Comparison of ENCODE assay signal across 8 cellular contexts in the genomic region with DNA sequence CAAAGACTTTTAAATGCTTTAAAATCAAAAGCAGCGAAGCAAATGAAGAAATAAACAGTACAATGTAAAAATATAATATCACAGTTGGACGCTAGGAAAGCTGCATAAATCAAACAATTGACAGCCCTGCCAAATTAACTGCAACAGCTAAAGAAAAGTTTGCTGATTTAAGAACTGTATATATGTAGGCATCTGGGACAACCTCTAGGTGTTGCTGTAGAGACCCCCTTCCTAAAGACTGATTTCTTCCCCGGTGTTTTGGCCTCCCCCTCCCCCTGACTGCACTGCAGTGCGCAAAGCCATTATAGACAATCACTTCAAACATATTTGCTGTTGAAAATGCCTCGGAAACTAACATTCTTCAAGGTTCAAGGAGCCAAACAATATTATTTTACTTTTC. TPM values are rescaled to one million over a fixed set of nuclear protein-coding genes. Genes with fewer than 3 reads are reported as not detected.
A peak's percentile ranks its signal among the peaks of the same experiment; 100 is the strongest.
DNase-seq lines count a peak whose midpoint lies in the region; ATAC-seq and TF ChIP-seq lines count a peak whose summit lies in the region.

No MANE protein-coding gene starts in this region.

- WGBS in gastroesophageal sphincter (ENCODE audit: low coverage in 1 of 2), 2 donors = 6% methylated on average over 3 to 5 of the region's 5 CpGs

- peak; percentile 46 for ATAC-seq in WTC11
- no peak for ATAC-seq in gastroesophageal sphincter
- ATAC-seq in HG03442 (IDR thresholded peaks at IDR 0.05; ENCODE audit: unreplicated experiment) = no peak
- ATAC-seq in GM21423 (IDR thresholded peaks at IDR 0.05; ENCODE audit: unreplicated experiment) = no peak

- peaks cover 8% of the 10 kb centered on the region for H3K27me3 Mint-ChIP-seq in WTC11 (ENCODE audit: low read depth)

- TF ChIP-seq CTCF in AG04449 (IDR thresholded peaks at IDR 0.05; ENCODE audit: insufficient read depth, low read length, missing control alignments) (peak; percentile 13), GM12864 (IDR thresholded peaks at IDR 0.05; ENCODE audit: low read depth, low read length, missing control alignments) (peak; percentile 30), WTC11 (IDR thresholded peaks at IDR 0.05) (no peak; the same call in 1 of the 2 replicates), gastroesophageal sphincter (IDR thresholded peaks at IDR 0.05) (no peak)

- H3K27me3 ChIP-seq in gastroesophageal sphincter = no peaks in the 10 kb centered on the region
- peaks cover 5% of the 10 kb centered on the region for H3K27me3 ChIP-seq in skeletal muscle satellite cell (ENCODE audit: control insufficient read depth, insufficient read depth, low read length)

- H3K4me1 ChIP-seq in gastroesophageal sphincter (peaks cover 5 to 30% (median 8%) of the 10 kb centered on the region in 3 donors), skeletal muscle satellite cell (ENCODE audit: control insufficient read depth, insufficient read depth, low read length) (peaks cover 13% of the 10 kb centered on the region)

- CTCF ChIA-PET in AG04449 (lab: Yijun Ruan, JAX) (interaction anchor here (0.6 to 3.6 kb wide), 11 partner anchors 8 to 147 kb away, joined by 3 to 30 read pairs (median 3); no protein-coding TSS in a partner anchor), WTC11 (lab: Charles Lee) (interaction anchor here (0.5 to 2.3 kb wide), 21 partner anchors 9 to 216 kb away, joined by 3 to 19 read pairs (median 3); partner anchors contain the start of genes BCKDHB and TTK)

- no peaks in the 10 kb centered on the region for H3K9me3 Mint-ChIP-seq in WTC11

- H3K27ac ChIP-seq in KOPT-K1 (ENCODE audit: low read depth, low read length, poor library complexity, severe bottlenecking) = peak overlapping the region; percentile 65
- no peak overlapping the region for H3K27ac ChIP-seq in gastroesophageal sphincter

- POLR2A ChIA-PET in AG04449 (lab: Yijun Ruan, JAX) (no interaction called here), WTC11 (lab: Charles Lee) (interaction anchor here (1.1 to 1.5 kb wide), 2 partner anchors 58 to 160 kb away, joined by 3 read pairs; partner anchors contain the start of genes BCKDHB and TTK)

- H3K9me3 ChIP-seq in KOPT-K1 (ENCODE audit: insufficient read depth, low read length, poor library complexity, severe bottlenecking) (no peaks in the 10 kb centered on the region), gastroesophageal sphincter (no peaks in the 10 kb centered on the region), skeletal muscle satellite cell (replicated peaks; ENCODE audit: low read length) (no peaks in the 10 kb centered on the region)

- peaks cover 50% of the 10 kb centered on the region for H3K4me1 Mint-ChIP-seq in WTC11

- no peak for TF ChIP-seq POLR2A in gastroesophageal sphincter (IDR thresholded peaks at IDR 0.05)

- no peak overlapping the region for H3K27ac Mint-ChIP-seq in WTC11

- H3K36me3 Mint-ChIP-seq in WTC11 = no peaks in the 10 kb centered on the region

- H3K4me3 ChIP-seq in AG04449 (ENCODE audit: low read depth, low read length) = peak overlapping the region; percentile 76
- no peak overlapping the region for H3K4me3 ChIP-seq in GM12864 (ENCODE audit: low read depth, low read length)
- peak overlapping the region; percentile 75 to 77 for H3K4me3 ChIP-seq in gastroesophageal sphincter
- H3K4me3 ChIP-seq in skeletal muscle satellite cell (ENCODE audit: low read length) = peak overlapping the region; percentile 93

- no peaks in the 10 kb centered on the region; the same call in 1 of the 2 replicates for H3K36me3 ChIP-seq in KOPT-K1 (ENCODE audit: insufficient read depth, low read length)
- no peaks in the 10 kb centered on the region for H3K36me3 ChIP-seq in gastroesophageal sphincter
- H3K36me3 ChIP-seq in skeletal muscle satellite cell (ENCODE audit: insufficient read depth, low read length) = no peaks in the 10 kb centered on the region

- H3K9ac ChIP-seq in skeletal muscle satellite cell (ENCODE audit: low read depth, low read length) = peak overlapping the region; percentile 81

- TF ChIP-seq EP300 in gastroesophageal sphincter (IDR thresholded peaks at IDR 0.05) = no peak

- DNase-seq in AG04449 (ENCODE audit: low read depth, low spot score) = no peak
- no peak for DNase-seq in GM12864 (ENCODE audit: low read depth)
- peak; percentile 28 for DNase-seq in WTC11 (ENCODE audit: low spot score)

- peak overlapping the region; percentile 88 for H3K4me2 ChIP-seq in skeletal muscle satellite cell (ENCODE audit: low read length)

- H3K4me3 Mint-ChIP-seq in WTC11 = peak overlapping the region; percentile 96

TF ChIP-seq in WTC11, 78 proteins besides CTCF, POLR2A, EP300 and RAD21 (continues in another document):
- no peak for TF ChIP-seq ERG (CRISPR knock-in tag; IDR thresholded peaks at IDR 0.05)
- no peak for TF ChIP-seq JUN (CRISPR knock-in tag; IDR thresholded peaks at IDR 0.05)
- TF ChIP-seq GABPB1 (CRISPR knock-in tag; IDR thresholded peaks at IDR 0.05) = no peak
- no peak for TF ChIP-seq NR1H2 (CRISPR knock-in tag; IDR thresholded peaks at IDR 0.05)
- TF ChIP-seq SMAD4 (CRISPR knock-in tag; IDR thresholded peaks at IDR 0.05) = no peak
- TF ChIP-seq CBFB (CRISPR knock-in tag; IDR thresholded peaks at IDR 0.05; ENCODE audit: low read depth) = no peak
- TF ChIP-seq ZNF512 (CRISPR knock-in tag; IDR thresholded peaks at IDR 0.05; ENCODE audit: borderline replicate concordance) = no peak
- TF ChIP-seq, protein P1, sequence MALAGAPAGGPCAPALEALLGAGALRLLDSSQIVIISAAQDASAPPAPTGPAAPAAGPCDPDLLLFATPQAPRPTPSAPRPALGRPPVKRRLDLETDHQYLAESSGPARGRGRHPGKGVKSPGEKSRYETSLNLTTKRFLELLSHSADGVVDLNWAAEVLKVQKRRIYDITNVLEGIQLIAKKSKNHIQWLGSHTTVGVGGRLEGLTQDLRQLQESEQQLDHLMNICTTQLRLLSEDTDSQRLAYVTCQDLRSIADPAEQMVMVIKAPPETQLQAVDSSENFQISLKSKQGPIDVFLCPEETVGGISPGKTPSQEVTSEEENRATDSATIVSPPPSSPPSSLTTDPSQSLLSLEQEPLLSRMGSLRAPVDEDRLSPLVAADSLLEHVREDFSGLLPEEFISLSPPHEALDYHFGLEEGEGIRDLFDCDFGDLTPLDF (CRISPR knock-in tag; IDR thresholded peaks at IDR 0.05) = no peak
- no peak for TF ChIP-seq FOXP1 (CRISPR knock-in tag; IDR thresholded peaks at IDR 0.05; ENCODE audit: borderline replicate concordance)
- TF ChIP-seq STAT6 (CRISPR knock-in tag; conservative IDR thresholded peaks at IDR 0.05; ENCODE audit: low read depth) = no peak
- no peak for TF ChIP-seq HMGA2 (CRISPR knock-in tag; IDR thresholded peaks at IDR 0.05)
- no peak for TF ChIP-seq ZNF219 (CRISPR knock-in tag; IDR thresholded peaks at IDR 0.05; ENCODE audit: borderline replicate concordance)

RNA-seq across cellular contexts. Expression of gene ELOVL4, which starts 1.1 kb away (rescaled TPM):
- 8.5 to 10.1 TPM (median 9.0 TPM) in 3 replicates for total RNA-seq in WTC11 (2021)
- total RNA-seq in gastroesophageal sphincter = 1 to 10 TPM; 2.3 to 3.7 (median 2.8) TPM
- 7.6 and 9.9 TPM in 2 replicates for total RNA-seq in skeletal muscle satellite cell (2012; rRNA removed)

RNA-seq across cellular contexts. Expression of gene TTK, which starts 58.2 kb away (rescaled TPM):
- total RNA-seq in WTC11 (2021) (47.2 to 51.0 TPM (median 49.4 TPM) in 3 replicates), gastroesophageal sphincter (under 1 TPM in 3 of 4 donors, not detected in 1; 0.19 to 0.32 (median 0.27) TPM)
- total RNA-seq in skeletal muscle satellite cell (2012; rRNA removed) = 17.5 and 18.8 TPM in 2 replicates

Comparison
In these comparisons a context has a peak if more than half of its experiments do, and no peak if none do; other contexts are left out.
1. CTCF ChIP-seq: peak in AG04449 (single experiment) and GM12864 (single experiment); none in WTC11 (single experiment) and gastroesophageal sphincter (0 of 4).
2. RNA of gene TTK, which starts 58.2 kb away (total RNA-seq): 47.2 to 51.0 TPM in WTC11; 0.19 to 0.32 TPM in gastroesophageal sphincter; every median in the first group is over 10 times any median in the second.